Comparison of ENCODE assay signal across 10 cellular contexts in genomic region chr15:70875001-70875782, GRCh38. TPM values are rescaled to one million over a fixed set of nuclear protein-coding genes. Genes with fewer than 3 reads are reported as not detected.
A peak's percentile ranks its signal among the peaks of the same experiment; 100 is the strongest.
DNase-seq lines count a peak whose midpoint lies in the region; ATAC-seq and FAIRE-seq lines count a peak whose summit lies in the region.
"Had no signal": no experiment of that assay in that cellular context is flagged by ENCODE, and none has a peak within 500 bp of the region (broad histone marks: within the 10 kb centered on the region; RNA-seq: fewer than 3 reads in every experiment).

No MANE protein-coding gene starts in this region.

- no peak overlapping the region for H3K18ac ChIP-seq in mesendoderm (ENCODE audit: low read length)

- H3K4me3 ChIP-seq in mesendoderm (ENCODE audit: low read length) = no peak overlapping the region
- H3K4me3 ChIP-seq: SJCRH30 had no signal

- no peak overlapping the region for H3K9ac ChIP-seq in mesendoderm (ENCODE audit: low read length)

- ATAC-seq in HG03159 (IDR thresholded peaks at IDR 0.05; ENCODE audit: unreplicated experiment) (no peak), HG02840 (IDR thresholded peaks at IDR 0.05; ENCODE audit: low FRiP score, unreplicated experiment) (no peak)
- no peak for ATAC-seq in natural killer cell treated with Interleukin-12 subunit alpha and Interleukin-12 subunit beta and Interleukin-15 and Interleukin-18, amount 100 ng/mL, for 72 hours
- ATAC-seq: activated naive CD4-positive, alpha-beta T cell treated with anti-CD3 and anti-CD28 coated beads, Interleukin-2, amount 50 U/mL, for 72 hours had no signal

- H4K8ac ChIP-seq in mesendoderm (ENCODE audit: low read depth, low read length) = no peak overlapping the region

- H2BK5ac ChIP-seq in mesendoderm (ENCODE audit: low read length) = no peak overlapping the region

- no CpG with 5 or more reads among the region's 7 CpGs for WGBS in mesendoderm (ENCODE audit: extremely low coverage, insufficient coverage, low lambda C conversion rate)

- no peaks in the 10 kb centered on the region for H3K4me1 ChIP-seq in mesendoderm (ENCODE audit: control insufficient read depth, low read depth, low read length)

- no peak overlapping the region for H3K23ac ChIP-seq in mesendoderm (ENCODE audit: low read length)

- H3K27ac ChIP-seq in mesendoderm (ENCODE audit: low read depth, low read length) = no peak overlapping the region
- H3K27ac ChIP-seq: SJCRH30 had no signal

- peak; percentile 79 for DNase-seq in Ammon's horn (ENCODE audit: low spot score)
- DNase-seq in NCI-H460 (ENCODE audit: extremely low read depth, low read depth) = peak; percentile 33
- peak; percentile 25 for DNase-seq in mesendoderm
- no peak for DNase-seq in activated naive CD4-positive, alpha-beta T cell treated with anti-CD3 and anti-CD28 coated beads, Interleukin-2, amount 50 U/mL, for 16 hours
- DNase-seq in natural killer cell treated with Interleukin-12 subunit alpha and Interleukin-12 subunit beta and Interleukin-15 and Interleukin-18, amount 100 ng/mL, for 72 hours (ENCODE audit: low spot score) = no peak

- H2BK120ac ChIP-seq in mesendoderm (ENCODE audit: low read depth, low read length) = no peak overlapping the region

- H2BK15ac ChIP-seq in mesendoderm (replicated peaks; ENCODE audit: low read depth) = peak overlapping the region; percentile 36

- H3K56ac ChIP-seq in mesendoderm (ENCODE audit: low read length) = no peak overlapping the region

- H2AK5ac ChIP-seq in mesendoderm (ENCODE audit: low read length) = no peak overlapping the region

- H3K36me3 Mint-ChIP-seq in natural killer cell treated with Interleukin-12 subunit alpha and Interleukin-12 subunit beta and Interleukin-15 and Interleukin-18, amount 100 ng/mL, for 72 hours = no peaks in the 10 kb centered on the region
- H3K36me3 Mint-ChIP-seq: activated naive CD4-positive, alpha-beta T cell treated with anti-CD3 and anti-CD28 coated beads, Interleukin-2, amount 50 U/mL, for 72 hours had no signal

- no peaks in the 10 kb centered on the region for H3K36me3 ChIP-seq in mesendoderm (ENCODE audit: control insufficient read depth, insufficient read depth, low read length)
- H3K36me3 ChIP-seq: SJCRH30 had no signal

- no peaks in the 10 kb centered on the region for H3K79me1 ChIP-seq in mesendoderm (ENCODE audit: low read length)

- no peak overlapping the region for H3K4ac ChIP-seq in mesendoderm (ENCODE audit: low read depth, low read length)

- no peaks in the 10 kb centered on the region for H3K9me3 Mint-ChIP-seq in natural killer cell treated with Interleukin-12 subunit alpha and Interleukin-12 subunit beta and Interleukin-15 and Interleukin-18, amount 100 ng/mL, for 72 hours
- H3K9me3 Mint-ChIP-seq: activated naive CD4-positive, alpha-beta T cell treated with anti-CD3 and anti-CD28 coated beads, Interleukin-2, amount 50 U/mL, for 72 hours had no signal

- H3K4me2 ChIP-seq in mesendoderm (ENCODE audit: low read length) = no peak overlapping the region

- H3K79me2 ChIP-seq in mesendoderm (ENCODE audit: control insufficient read depth, insufficient read depth, low read length) = no peaks in the 10 kb centered on the region

- peak; percentile 83 for FAIRE-seq in endometrium (lab: Jason Lieb, UNC)

- no peak overlapping the region for H4K5ac ChIP-seq in mesendoderm (ENCODE audit: low read length)

- H3K27me3 ChIP-seq in mesendoderm (ENCODE audit: insufficient read depth, low read length, poor library complexity) = no peaks in the 10 kb centered on the region
- H3K27me3 ChIP-seq: SJCRH30 had no signal

- peaks cover 42 to 64% of the 10 kb centered on the region in 2 donors for H3K27me3 Mint-ChIP-seq in natural killer cell treated with Interleukin-12 subunit alpha and Interleukin-12 subunit beta and Interleukin-15 and Interleukin-18, amount 100 ng/mL, for 72 hours

- H3K4me1 Mint-ChIP-seq in natural killer cell treated with Interleukin-12 subunit alpha and Interleukin-12 subunit beta and Interleukin-15 and Interleukin-18, amount 100 ng/mL, for 72 hours (ENCODE audit: low read depth in 2 of 2) = peaks cover under 1 to 1% of the 10 kb centered on the region in 2 donors

- no peak overlapping the region for H3K27ac Mint-ChIP-seq in natural killer cell treated with Interleukin-12 subunit alpha and Interleukin-12 subunit beta and Interleukin-15 and Interleukin-18, amount 100 ng/mL, for 72 hours
- H3K27ac Mint-ChIP-seq: activated naive CD4-positive, alpha-beta T cell treated with anti-CD3 and anti-CD28 coated beads, Interleukin-2, amount 50 U/mL, for 72 hours had no signal

- H3K4me3 Mint-ChIP-seq in natural killer cell treated with Interleukin-12 subunit alpha and Interleukin-12 subunit beta and Interleukin-15 and Interleukin-18, amount 100 ng/mL, for 72 hours = no peak overlapping the region

RNA-seq across cellular contexts. Expression of gene THAP10, which starts 17.0 kb away (rescaled TPM):
- total RNA-seq in NCI-H460 (2014; rRNA removed; shearing (Covaris generic)) = 4.9 and 5.6 TPM in 2 replicates
- polyA plus RNA-seq in NCI-H460 (2014; cell fraction: nucleus; rRNA removed) = 2.9 and 5.8 TPM in 2 replicates
- polyA plus RNA-seq in mesendoderm (2013, experiment 1 of 2) = 3.1 TPM
- polyA plus RNA-seq in mesendoderm (2013, experiment 2 of 2) = 3.6 TPM
- under 1 TPM; 0.19 to 0.59 TPM for total RNA-seq in natural killer cell treated with Interleukin-12 subunit alpha and Interleukin-12 subunit beta and Interleukin-15 and Interleukin-18, amount 100 ng/mL, for 72 hours

RNA-seq across cellular contexts. Expression of gene LRRC49, which starts 17.4 kb away (rescaled TPM):
- 10.0 and 12.5 TPM in 2 replicates for total RNA-seq in NCI-H460 (2014; rRNA removed; shearing (Covaris generic))
- polyA plus RNA-seq in NCI-H460 (2014; cell fraction: nucleus; rRNA removed) = 5.1 and 6.7 TPM in 2 replicates
- polyA plus RNA-seq in mesendoderm (2013, experiment 1 of 2) = 5.2 TPM
- 5.2 TPM for polyA plus RNA-seq in mesendoderm (2013, experiment 2 of 2)
- 1 to 10 TPM in 1 of 2 donors, under 1 TPM in 1; 0.38 to 1.9 TPM for total RNA-seq in natural killer cell treated with Interleukin-12 subunit alpha and Interleukin-12 subunit beta and Interleukin-15 and Interleukin-18, amount 100 ng/mL, for 72 hours
- total RNA-seq: activated naive CD4-positive, alpha-beta T cell treated with anti-CD3 and anti-CD28 coated beads, Interleukin-2, amount 50 U/mL, for 72 hours had no signal

RNA-seq across cellular contexts. Expression of gene LARP6, which starts 21.2 kb away (rescaled TPM):
- 66.0 and 78.3 TPM in 2 replicates for total RNA-seq in NCI-H460 (2014; rRNA removed; shearing (Covaris generic))
- 21.2 and 59.0 TPM in 2 replicates for polyA plus RNA-seq in NCI-H460 (2014; cell fraction: nucleus; rRNA removed)
- polyA plus RNA-seq in mesendoderm (2013, experiment 1 of 2) = 17.5 TPM
- 17.6 TPM for polyA plus RNA-seq in mesendoderm (2013, experiment 2 of 2)
- total RNA-seq in natural killer cell treated with Interleukin-12 subunit alpha and Interleukin-12 subunit beta and Interleukin-15 and Interleukin-18, amount 100 ng/mL, for 72 hours = not detected

Comparison
In these comparisons a context has a peak if more than half of its experiments do, and no peak if none do; other contexts are left out.
1. DNase-seq: peak in Ammon's horn (single experiment), NCI-H460 (single experiment) and mesendoderm (single experiment); none in activated naive CD4-positive, alpha-beta T cell treated with anti-CD3 and anti-CD28 coated beads, Interleukin-2, amount 50 U/mL, for 16 hours (single experiment) and natural killer cell treated with Interleukin-12 subunit alpha and Interleukin-12 subunit beta and Interleukin-15 and Interleukin-18, amount 100 ng/mL, for 72 hours (single experiment).
2. RNA of gene LARP6, which starts 21.2 kb away (total RNA-seq): 66.0 to 78.3 TPM in NCI-H460; not detected in natural killer cell treated with Interleukin-12 subunit alpha and Interleukin-12 subunit beta and Interleukin-15 and Interleukin-18, amount 100 ng/mL, for 72 hours; every median in the first group is over 10 times any median in the second.